ENCODE assay signal across 16 cellular contexts in genomic region chr5:181283347-181283746, GRCh38.
"Had no signal": no experiment of that assay in that cellular context is flagged by ENCODE, and none has a peak within 500 bp of the region (broad histone marks: within the 10 kb centered on the region; RNA-seq: fewer than 3 reads in every experiment).

No MANE protein-coding gene starts in this region.

- H3K27me3 ChIP-seq: gastrocnemius medialis, left lung, neural progenitor cell, thyroid gland had no signal

- H3K79me2 ChIP-seq: parathyroid adenoma had no signal

- ATAC-seq: activated CD8-positive, alpha-beta T cell treated with anti-CD3 and anti-CD28 coated beads, Interleukin-2, amount 10 ng/mL, durations not matched to agents 7 days and 5 days; gastrocnemius medialis; left lung had no signal

- H3K9me3 ChIP-seq: gastrocnemius medialis, left lung, thyroid gland had no signal

- H3K9me3 Mint-ChIP-seq: activated naive CD4-positive, alpha-beta T cell treated with anti-CD3 and anti-CD28 coated beads for 36 hours; neural progenitor cell had no signal

- H3K4me1 ChIP-seq: gastrocnemius medialis, left lung, neural progenitor cell, parathyroid adenoma, thyroid gland had no signal

- H3K27ac ChIP-seq: coronary artery, epithelial cell of prostate, gastrocnemius medialis, left lung, neural progenitor cell, parathyroid adenoma, thyroid gland had no signal

- H3K4me2 ChIP-seq: neural progenitor cell had no signal

- H2AFZ ChIP-seq: neural progenitor cell had no signal

- DNase-seq: activated CD8-positive, alpha-beta memory T cell treated with anti-CD3 and anti-CD28 coated beads, Interleukin-2, amount 50 U/mL, for 48 hours; activated CD8-positive, alpha-beta T cell treated with anti-CD3 and anti-CD28 coated beads, Interleukin-2, amount 10 ng/mL, durations not matched to agents 7 days and 5 days; activated naive CD4-positive, alpha-beta T cell treated with anti-CD3 and anti-CD28 coated beads for 36 hours; caudate nucleus; effector CD4-positive, alpha-beta T cell; gastrocnemius medialis; left lung; mesenchymal stem cell; stimulated activated CD4-positive, alpha-beta T cell treated with anti-CD3 and anti-CD28 coated beads, Interleukin-15, amount 100 ng/mL, for 24 hours; stimulated activated CD4-positive, alpha-beta T cell treated with anti-CD3 and anti-CD28 coated beads, Interleukin-4, amount 100 ng/mL, for 24 hours; T1000; thyroid gland had no signal

- H3K9ac ChIP-seq: neural progenitor cell, parathyroid adenoma had no signal

- H3K27ac Mint-ChIP-seq: activated CD8-positive, alpha-beta T cell treated with anti-CD3 and anti-CD28 coated beads, Interleukin-2, amount 10 ng/mL, durations not matched to agents 7 days and 5 days; activated naive CD4-positive, alpha-beta T cell treated with anti-CD3 and anti-CD28 coated beads for 36 hours; neural progenitor cell had no signal

- H3K4me3 Mint-ChIP-seq: activated CD8-positive, alpha-beta T cell treated with anti-CD3 and anti-CD28 coated beads, Interleukin-2, amount 10 ng/mL, durations not matched to agents 7 days and 5 days; activated naive CD4-positive, alpha-beta T cell treated with anti-CD3 and anti-CD28 coated beads for 36 hours had no signal
